37 cellular contexts compared by ENCODE assay signal in the genomic region with DNA sequence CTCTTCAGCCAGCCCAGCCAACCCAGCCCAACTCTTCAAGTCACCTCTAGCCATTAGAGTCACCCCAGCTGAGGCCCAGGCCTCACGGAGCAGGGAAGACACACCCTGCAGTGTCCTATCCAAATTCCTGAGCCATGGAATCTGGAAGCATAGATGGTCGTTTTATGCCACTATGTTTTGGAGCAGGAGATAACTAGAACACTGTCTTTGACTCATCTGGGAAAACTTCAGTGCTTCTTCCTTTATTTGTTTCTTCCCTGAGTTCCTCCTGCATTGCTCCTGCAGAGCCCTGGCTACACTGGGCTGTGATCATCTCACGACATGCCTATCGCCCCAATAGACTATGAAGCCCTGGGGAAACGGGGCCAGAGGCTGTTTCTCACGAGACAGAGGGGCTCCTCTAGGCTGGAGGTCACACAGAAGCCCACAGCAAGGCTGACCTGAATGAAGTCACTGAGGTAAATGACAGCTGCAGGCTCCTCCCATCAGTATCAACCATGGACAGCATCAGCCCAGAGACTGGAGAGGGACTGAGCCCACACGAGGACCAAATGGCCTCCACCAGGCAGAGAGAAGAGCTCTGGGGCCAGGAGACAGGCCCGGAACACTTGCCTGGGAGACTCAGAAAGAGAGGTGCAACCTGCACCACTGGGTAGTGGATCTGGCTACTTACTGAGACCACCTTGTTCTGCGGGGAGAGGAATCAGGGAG. TPM values are rescaled to one million over a fixed set of nuclear protein-coding genes. Genes with fewer than 3 reads are reported as not detected.
"Had no signal": no experiment of that assay in that cellular context is flagged by ENCODE, and none has a peak within 500 bp of the region (broad histone marks: within the 10 kb centered on the region; RNA-seq: fewer than 3 reads in every experiment).

No MANE protein-coding gene starts in this region.

- FAIRE-seq: bronchial epithelial cell, endometrium, frontal cortex, islet of Langerhans, pancreas, TTC549 had no signal

- H3K27ac Mint-ChIP-seq: activated naive CD8-positive, alpha-beta T cell treated with anti-CD3 and anti-CD28 coated beads, Interleukin-2, amount 50 U/mL, for 24 hours; T-helper 1 cell treated with Interleukin-12 subunit alpha and Interleukin-12 subunit beta and Interleukin-4 antibody, amounts not matched to agents 30 μg/mL and 1 μg/mL, for 36 hours had no signal

- H3K36me3 Mint-ChIP-seq: natural killer cell treated with Interleukin-12 subunit alpha and Interleukin-12 subunit beta and Interleukin-15 and Interleukin-18, amount 100 ng/mL, for 72 hours had no signal

- H3K4me3 Mint-ChIP-seq: activated naive CD8-positive, alpha-beta T cell treated with anti-CD3 and anti-CD28 coated beads, Interleukin-2, amount 50 U/mL, for 24 hours; natural killer cell treated with Interleukin-12 subunit alpha and Interleukin-12 subunit beta and Interleukin-15 and Interleukin-18, amount 100 ng/mL, for 72 hours; T-helper 1 cell treated with Interleukin-12 subunit alpha and Interleukin-12 subunit beta and Interleukin-4 antibody, amounts not matched to agents 30 μg/mL and 1 μg/mL, for 36 hours had no signal

- H3K4me3 ChIP-seq: colonic mucosa, esophagus squamous epithelium, left lung, lower lobe of right lung, mucosa of descending colon, pancreas, psoas muscle, smooth muscle cell, suprapubic skin, tibial artery, upper lobe of right lung had no signal

- ATAC-seq: activated CD4-positive, CD25-positive, alpha-beta regulatory T cell treated with anti-CD3 and anti-CD28 coated beads, Interleukin-2, amount 50 U/mL, for 24 hours; activated naive CD8-positive, alpha-beta T cell treated with anti-CD3 and anti-CD28 coated beads, Interleukin-2, amount 50 U/mL, for 24 hours; left lung; lower lobe of right lung; mucosa of descending colon; natural killer cell treated with Interleukin-12 subunit alpha and Interleukin-12 subunit beta and Interleukin-15 and Interleukin-18, amount 100 ng/mL, for 72 hours; pancreas; psoas muscle; upper lobe of right lung had no signal

- H3K4me2 ChIP-seq: smooth muscle cell had no signal

- H3K36me3 ChIP-seq: colonic mucosa, esophagus squamous epithelium, left lung, lower lobe of right lung, pancreas, suprapubic skin, tibial artery, upper lobe of right lung, WERI-Rb-1 had no signal

- H3K4me1 ChIP-seq: colonic mucosa, pancreas, psoas muscle, tibial artery had no signal

- DNase-seq: activated CD4-positive, alpha-beta T cell treated with anti-CD3 and anti-CD28 coated beads for 48 hours; activated CD4-positive, alpha-beta T cell treated with anti-CD3 and anti-CD28 coated beads, Interleukin-2, amount 50 U/mL, for 48 hours; activated CD8-positive, alpha-beta memory T cell treated with anti-CD3 and anti-CD28 coated beads for 24 hours; activated gamma-delta T cell; activated naive CD4-positive, alpha-beta T cell treated with anti-CD3 and anti-CD28 coated beads, Interleukin-2, amount 50 U/mL, for 16 hours; activated naive CD8-positive, alpha-beta T cell treated with anti-CD3 and anti-CD28 coated beads, Interleukin-2, amount 50 U/mL, for 24 hours; activated T-cell treated with anti-CD3 and anti-CD28 coated beads, Interleukin-2, amount 50 U/mL, for 1 hour; colonic mucosa; effector CD8-positive, alpha-beta T cell; esophagus squamous epithelium; left lung; lower lobe of right lung; mesenchymal stem cell; mucosa of descending colon; pancreas; psoas muscle; stimulated activated CD4-positive, alpha-beta T cell treated with anti-CD3 and anti-CD28 coated beads, Interleukin-1b, Interleukin-23, amount 100 ng/mL, for 48 hours; stimulated activated CD4-positive, alpha-beta T cell treated with anti-CD3 and anti-CD28 coated beads, Interleukin-4, amount 100 ng/mL, for 4 hours; stimulated activated CD8-positive, alpha-beta memory T cell treated with anti-CD3 and anti-CD28 coated beads, Interleukin-4, amount 100 ng/mL, for 48 hours; stimulated activated naive CD4-positive, alpha-beta T cell; T-helper 9 cell; upper lobe of right lung; WERI-Rb-1 had no signal

- H3K9me3 Mint-ChIP-seq: activated naive CD8-positive, alpha-beta T cell treated with anti-CD3 and anti-CD28 coated beads, Interleukin-2, amount 50 U/mL, for 24 hours; natural killer cell treated with Interleukin-12 subunit alpha and Interleukin-12 subunit beta and Interleukin-15 and Interleukin-18, amount 100 ng/mL, for 72 hours; T-helper 1 cell treated with Interleukin-12 subunit alpha and Interleukin-12 subunit beta and Interleukin-4 antibody, amounts not matched to agents 30 μg/mL and 1 μg/mL, for 36 hours had no signal

- H3K9me3 ChIP-seq: colonic mucosa, esophagus squamous epithelium, left lung, lower lobe of right lung, mucosa of descending colon, pancreas, psoas muscle, suprapubic skin, tibial artery, upper lobe of right lung had no signal

- H3K4me1 Mint-ChIP-seq: activated naive CD8-positive, alpha-beta T cell treated with anti-CD3 and anti-CD28 coated beads, Interleukin-2, amount 50 U/mL, for 24 hours had no signal

- H3K27ac ChIP-seq: colonic mucosa, epithelial cell of prostate, esophagus squamous epithelium, left lung, lower lobe of right lung, pancreas, psoas muscle, suprapubic skin, tibial artery, upper lobe of right lung, WERI-Rb-1 had no signal

- H3K27me3 ChIP-seq: colonic mucosa, left lung, pancreas had no signal

RNA-seq across cellular contexts. Expression of a gene that starts 22.7 kb away (rescaled TPM):
- total RNA-seq: bronchial epithelial cell; dermis microvascular lymphatic vessel endothelial cell; esophagus squamous epithelium; left lung; lower lobe of right lung; myocyte; natural killer cell treated with Interleukin-12 subunit alpha and Interleukin-12 subunit beta and Interleukin-15 and Interleukin-18, amount 100 ng/mL, for 72 hours; psoas muscle; upper lobe of right lung had no signal
